13 cellular contexts compared by ENCODE assay signal in genomic region chr11:114040706-114041211, GRCh38. TPM values are rescaled to one million over a fixed set of nuclear protein-coding genes. Genes with fewer than 3 reads are reported as not detected.
DNase-seq lines count a peak whose midpoint lies in the region; ATAC-seq and TF ChIP-seq lines count a peak whose summit lies in the region.
"Had no signal": no experiment of that assay in that cellular context is flagged by ENCODE, and none has a peak within 500 bp of the region (broad histone marks: within the 10 kb centered on the region; RNA-seq: fewer than 3 reads in every experiment).

No MANE protein-coding gene starts in this region.

- no peak for TF ChIP-seq EP300 in ovary (IDR thresholded peaks at IDR 0.05)

- WGBS in ovary, 3 donors, result 60 to 79% (median 72%) methylated on average over 7 of the region's 7 CpGs

- no peaks in the 10 kb centered on the region for H3K27me3 ChIP-seq in ovary

- H3K27ac ChIP-seq in 22Rv1 (peak overlapping the region; percentile 42; the same call in 1 of the 2 replicates), ovary (no peak overlapping the region)
- H3K27ac ChIP-seq: PC-9 had no signal

- DNase-seq in HuH-7 (ENCODE audit: low spot score) (peak; percentile 63), choroid plexus epithelial cell (ENCODE audit: low read depth) (peak; percentile 84), mucosa of descending colon (peak; percentile 66 to 72 (median 69)), ovary (no peak), NCI-H128 (lab: John Stamatoyannopoulos, UW; ENCODE audit: unreplicated experiment) (no peak)
- DNase-seq in stimulated activated naive CD4-positive, alpha-beta T cell treated with Interleukin-2 at 50 U/mL for 16 hours (lab: John Stamatoyannopoulos, UW), result no peak
- DNase-seq in activated T-cell treated with anti-CD3 and anti-CD28 coated beads, Interleukin-2, amount 50 U/mL, for 1 hour, result no peak
- DNase-seq: activated T-cell treated with anti-CD3 and anti-CD28 coated beads, Interleukin-2, amount 50 U/mL, for 24 hours; caudate nucleus; NCI-H2029; stimulated activated naive CD8-positive, alpha-beta T cell treated with anti-CD3 and anti-CD28 coated beads, Interleukin-15, Interleukin-2, amounts not matched to agents 100 U/mL and 50 U/mL, for 24 hours had no signal

- ATAC-seq in mucosa of descending colon, result peak; percentile 84
- ATAC-seq: stimulated activated naive CD8-positive, alpha-beta T cell treated with anti-CD3 and anti-CD28 coated beads, Interleukin-15, Interleukin-2, amounts not matched to agents 100 U/mL and 50 U/mL, for 24 hours had no signal

- no peak for TF ChIP-seq POLR2A in ovary (IDR thresholded peaks at IDR 0.05)

- H3K4me1 ChIP-seq in mucosa of descending colon (ENCODE audit: low read depth), result peaks cover 32% of the 10 kb centered on the region
- peaks cover 1% of the 10 kb centered on the region for H3K4me1 ChIP-seq in ovary (ENCODE audit: insufficient read depth)

- intact Hi-C loops in mucosa of descending colon (cut with DNase I, micrococcal nuclease), result no loop called here
- intact Hi-C loops in ovary (cut with DNase I), result loop anchor here in 2 of 4 donors (5.0 kb wide), 2 partner anchors 217 to 402 kb away; no protein-coding TSS in a partner anchor

- H3K9me3 ChIP-seq in mucosa of descending colon, result no peaks in the 10 kb centered on the region
- no peaks in the 10 kb centered on the region for H3K9me3 ChIP-seq in ovary

- no peak overlapping the region for H3K4me3 ChIP-seq in choroid plexus epithelial cell (ENCODE audit: low read depth, low read length)
- no peak overlapping the region for H3K4me3 ChIP-seq in mucosa of descending colon
- H3K4me3 ChIP-seq in ovary, result no peak overlapping the region
- H3K4me3 ChIP-seq: PC-9 had no signal

- TF ChIP-seq CTCF in 22Rv1 (IDR thresholded peaks at IDR 0.05) (no peak), choroid plexus epithelial cell (conservative IDR thresholded peaks at IDR 0.05; ENCODE audit: low read depth, low read length) (no peak), mucosa of descending colon (IDR thresholded peaks at IDR 0.05) (no peak), ovary (IDR thresholded peaks at IDR 0.05) (no peak)

- H3K36me3 ChIP-seq in mucosa of descending colon (ENCODE audit: low read depth) (no peaks in the 10 kb centered on the region), ovary (no peaks in the 10 kb centered on the region)

RNA-seq across cellular contexts. Expression of gene ZBTB16, which starts 18.8 kb away (rescaled TPM):
- total RNA-seq in mucosa of descending colon, result 10 to 100 TPM in 2 of 3 donors, 1 to 10 TPM in 1; 4.9 to 82.1 (median 48.8) TPM
- 100 to 1,000 TPM in 3 of 7 donors, 10 to 100 TPM in 4; 12.7 to 160 (median 94.6) TPM for total RNA-seq in ovary
- polyA plus RNA-seq in ovary, result 10 to 100 TPM; 20.0 to 41.4 TPM

Comparison
In these comparisons a context has a peak if more than half of its experiments do, and no peak if none do; other contexts are left out.
1. DNase-seq: peak in HuH-7 (single experiment), choroid plexus epithelial cell (single experiment) and mucosa of descending colon (3 of 3); none in stimulated activated naive CD4-positive, alpha-beta T cell treated with Interleukin-2 at 50 U/mL for 16 hours (single experiment), ovary (0 of 5), activated T-cell treated with anti-CD3 and anti-CD28 coated beads, Interleukin-2, amount 50 U/mL, for 1 hour (single experiment) and NCI-H128 (single experiment).